In the genomic region with DNA sequence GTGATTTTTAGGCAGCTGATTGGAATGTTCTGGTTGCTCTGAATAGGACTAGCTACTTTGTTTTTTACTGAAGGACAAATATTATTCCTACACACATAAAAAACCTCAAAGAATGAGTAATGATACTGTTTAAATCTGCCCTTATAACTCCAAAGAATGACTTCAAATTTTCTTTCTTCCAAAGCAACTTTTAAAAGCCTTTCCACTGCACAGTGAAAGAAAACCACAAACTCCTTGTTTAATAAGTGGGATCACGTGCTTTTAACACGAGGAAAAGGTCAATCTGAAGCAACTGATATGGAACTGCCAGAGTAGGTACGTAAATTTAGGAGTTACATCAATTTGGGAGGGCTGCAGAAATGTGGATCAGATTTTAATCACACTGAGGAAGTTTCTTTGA, we compare ENCODE assay signal across 30 cellular contexts.
DNase-seq lines count a peak whose midpoint lies in the region; ATAC-seq lines count a peak whose summit lies in the region.
"Had no signal": no experiment of that assay in that cellular context is flagged by ENCODE, and none has a peak within 500 bp of the region (broad histone marks: within the 10 kb centered on the region; RNA-seq: fewer than 3 reads in every experiment).

No MANE protein-coding gene starts in this region.

- peak overlapping the region; percentile 32 for H3K27ac Mint-ChIP-seq in T-helper 1 cell treated with Interleukin-12 subunit alpha and Interleukin-12 subunit beta and Interleukin-4 antibody, amounts not matched to agents 30 μg/mL and 1 μg/mL, for 36 hours
- H3K27ac Mint-ChIP-seq in stimulated activated naive CD8-positive, alpha-beta T cell treated with anti-CD3 and anti-CD28 coated beads, Interleukin-15, Interleukin-2, amounts not matched to agents 100 ng/mL and 50 ng/mL, for 24 hours, result peak overlapping the region; percentile 97
- H3K27ac Mint-ChIP-seq: dendritic cell treated with granulocyte-macrophage colony-stimulating factor and Interleukin-4, amounts not matched to agents 40 ng/mL and 50 ng/mL, for 4 days; endodermal cell; memory B cell had no signal

- DNase-seq in T-helper 1 cell (no peak), amniotic epithelial cell (ENCODE audit: low read depth) (peak; percentile 3), SHP77 treated with DMSO at 0.1 percent for 48 hours (lab: John Stamatoyannopoulos, UW) (no peak), NOMO-1 treated with DMSO at 0.1 percent for 48 hours (lab: John Stamatoyannopoulos, UW; ENCODE audit: unreplicated experiment) (no peak)
- no peak for DNase-seq in stimulated activated naive CD8-positive, alpha-beta T cell treated with anti-CD3 and anti-CD28 coated beads, Interleukin-15, Interleukin-2, amounts not matched to agents 100 U/mL and 50 U/mL, for 24 hours
- DNase-seq: activated CD4-positive, CD25-positive, alpha-beta regulatory T cell; body of pancreas; DMS79 treated with DMSO at 0.1 percent for 48 hours; endodermal cell; foreskin fibroblast; GDM1; NCI-H1048; NCI-H2107; NCI-H345; NCI-H69; pancreas; Peyer's patch; SJCRH30; stimulated activated CD4-positive, alpha-beta T cell treated with anti-CD3 and anti-CD28 coated beads, Interleukin-15, amount 100 ng/mL, for 24 hours; stimulated activated CD4-positive, alpha-beta T cell treated with anti-CD3 and anti-CD28 coated beads, Interleukin-4, amount 100 ng/mL, for 4 hours; SW 1271 had no signal

- H3K27me3 Mint-ChIP-seq in T-helper 1 cell treated with Interleukin-12 subunit alpha and Interleukin-12 subunit beta and Interleukin-4 antibody, amounts not matched to agents 30 μg/mL and 1 μg/mL, for 36 hours (ENCODE audit: low read depth), result no peaks in the 10 kb centered on the region
- no peaks in the 10 kb centered on the region for H3K27me3 Mint-ChIP-seq in stimulated activated naive CD8-positive, alpha-beta T cell treated with anti-CD3 and anti-CD28 coated beads, Interleukin-15, Interleukin-2, amounts not matched to agents 100 ng/mL and 50 ng/mL, for 24 hours
- H3K27me3 Mint-ChIP-seq: dendritic cell treated with granulocyte-macrophage colony-stimulating factor and Interleukin-4, amounts not matched to agents 40 ng/mL and 50 ng/mL, for 4 days had no signal

- peaks cover 80% of the 10 kb centered on the region for H3K4me1 Mint-ChIP-seq in T-helper 1 cell treated with Interleukin-12 subunit alpha and Interleukin-12 subunit beta and Interleukin-4 antibody, amounts not matched to agents 30 μg/mL and 1 μg/mL, for 36 hours (ENCODE audit: low read depth)
- peaks cover 99% of the 10 kb centered on the region for H3K4me1 Mint-ChIP-seq in stimulated activated naive CD8-positive, alpha-beta T cell treated with anti-CD3 and anti-CD28 coated beads, Interleukin-15, Interleukin-2, amounts not matched to agents 100 ng/mL and 50 ng/mL, for 24 hours (ENCODE audit: low read depth)
- H3K4me1 Mint-ChIP-seq: memory B cell had no signal

- H3K4me3 Mint-ChIP-seq in T-helper 1 cell treated with Interleukin-12 subunit alpha and Interleukin-12 subunit beta and Interleukin-4 antibody, amounts not matched to agents 30 μg/mL and 1 μg/mL, for 36 hours, result peak overlapping the region; percentile 13
- peak overlapping the region; percentile 62 for H3K4me3 Mint-ChIP-seq in stimulated activated naive CD8-positive, alpha-beta T cell treated with anti-CD3 and anti-CD28 coated beads, Interleukin-15, Interleukin-2, amounts not matched to agents 100 ng/mL and 50 ng/mL, for 24 hours
- H3K4me3 Mint-ChIP-seq: dendritic cell treated with granulocyte-macrophage colony-stimulating factor and Interleukin-4, amounts not matched to agents 40 ng/mL and 50 ng/mL, for 4 days; endodermal cell; IgD-negative memory B cell; memory B cell had no signal

- no peaks in the 10 kb centered on the region for H3K9me3 Mint-ChIP-seq in T-helper 1 cell treated with Interleukin-12 subunit alpha and Interleukin-12 subunit beta and Interleukin-4 antibody, amounts not matched to agents 30 μg/mL and 1 μg/mL, for 36 hours
- no peaks in the 10 kb centered on the region for H3K9me3 Mint-ChIP-seq in stimulated activated naive CD8-positive, alpha-beta T cell treated with anti-CD3 and anti-CD28 coated beads, Interleukin-15, Interleukin-2, amounts not matched to agents 100 ng/mL and 50 ng/mL, for 24 hours
- H3K9me3 Mint-ChIP-seq: dendritic cell treated with granulocyte-macrophage colony-stimulating factor and Interleukin-4, amounts not matched to agents 40 ng/mL and 50 ng/mL, for 4 days; endodermal cell; IgD-negative memory B cell; memory B cell had no signal

- peaks cover 69% of the 10 kb centered on the region for H3K36me3 Mint-ChIP-seq in T-helper 1 cell treated with Interleukin-12 subunit alpha and Interleukin-12 subunit beta and Interleukin-4 antibody, amounts not matched to agents 30 μg/mL and 1 μg/mL, for 36 hours (ENCODE audit: low read depth)
- H3K36me3 Mint-ChIP-seq in stimulated activated naive CD8-positive, alpha-beta T cell treated with anti-CD3 and anti-CD28 coated beads, Interleukin-15, Interleukin-2, amounts not matched to agents 100 ng/mL and 50 ng/mL, for 24 hours (ENCODE audit: low read depth), result peaks cover 74% of the 10 kb centered on the region
- H3K36me3 Mint-ChIP-seq: IgD-negative memory B cell, memory B cell had no signal

- ATAC-seq in stimulated activated naive CD8-positive, alpha-beta T cell treated with anti-CD3 and anti-CD28 coated beads, Interleukin-15, Interleukin-2, amounts not matched to agents 100 U/mL and 50 U/mL, for 24 hours, result no peak
- ATAC-seq in HG03108 (IDR thresholded peaks at IDR 0.05; ENCODE audit: unreplicated experiment), result no peak
- ATAC-seq: body of pancreas, esophagus mucosa, HCT116, left lobe of liver, pancreas had no signal
